ENCODE assay signal across 8 cellular contexts in genomic region chr1:37038079-37038702, GRCh38. TPM values are rescaled to one million over a fixed set of nuclear protein-coding genes. Genes with fewer than 3 reads are reported as not detected.
DNase-seq lines count a peak whose midpoint lies in the region; ATAC-seq, FAIRE-seq and TF ChIP-seq lines count a peak whose summit lies in the region.

No MANE protein-coding gene starts in this region.

- no peak for ATAC-seq in GM21367 (IDR thresholded peaks at IDR 0.05; ENCODE audit: unreplicated experiment)

- H3K27me3 ChIP-seq in SJCRH30: peaks cover 20% of the 10 kb centered on the region
- H3K27me3 ChIP-seq in keratinocyte (ENCODE audit: control insufficient read depth, extremely low read depth, insufficient read depth, low read length): peaks cover 52% of the 10 kb centered on the region

- H3K4me2 ChIP-seq in keratinocyte (ENCODE audit: control insufficient read depth, extremely low read depth, insufficient read depth, low read depth, low read length): no peak overlapping the region

- dilution Hi-C loops in keratinocyte (cut with MboI; ENCODE audit: extremely low pct_ligation_motif_present, low sequenced_read_pairs): no loop called here

- H3K9me3 ChIP-seq in SJCRH30 (replicated peaks) (no peaks in the 10 kb centered on the region), keratinocyte (ENCODE audit: control insufficient read depth, low read depth, low read length) (no peaks in the 10 kb centered on the region)

- H4K20me1 ChIP-seq in keratinocyte (ENCODE audit: control insufficient read depth, extremely low read depth, insufficient read depth, low read length): no peaks in the 10 kb centered on the region

- H3K4me1 ChIP-seq in SJCRH30 (no peaks in the 10 kb centered on the region), keratinocyte (ENCODE audit: control insufficient read depth, extremely low read depth, insufficient read depth, low read length) (no peaks in the 10 kb centered on the region)

- DNase-seq in D341Med (ENCODE audit: low spot score): peak; percentile 72
- peak; percentile 82 for DNase-seq in NCI-H1105 (lab: John Stamatoyannopoulos, UW)
- DNase-seq in SJCRH30: peak; percentile 11 to 33
- DNase-seq in keratinocyte (ENCODE audit: low read depth, low spot score): no peak
- DNase-seq in stimulated activated CD4-positive, alpha-beta T cell treated with anti-CD3 and anti-CD28 coated beads, Interleukin-4, amount 100 ng/mL, for 4 hours: no peak
- DNase-seq in stimulated activated CD4-positive, alpha-beta T cell treated with anti-CD3 and anti-CD28 coated beads, Interleukin-12 subunit alpha, Interleukin-12 subunit beta, amount 100 ng/mL, for 4 hours: no peak
- DNase-seq in stimulated activated CD4-positive, alpha-beta T cell treated with anti-CD3 and anti-CD28 coated beads, Interleukin-15, amount 100 ng/mL, for 24 hours: no peak

- H3K4me3 ChIP-seq in SJCRH30: no peak overlapping the region
- H3K4me3 ChIP-seq in keratinocyte (ENCODE audit: control insufficient read depth in 2 of 3, extremely low read depth in 1 of 3, insufficient read depth in 2 of 3, low read depth in 1 of 3, low read length in 3 of 3): no peak overlapping the region

- no peak overlapping the region for H3K27ac ChIP-seq in SJCRH30
- H3K27ac ChIP-seq in keratinocyte (ENCODE audit: control insufficient read depth, insufficient read depth, low read length): no peak overlapping the region

- H3K36me3 ChIP-seq in SJCRH30: no peaks in the 10 kb centered on the region
- no peaks in the 10 kb centered on the region for H3K36me3 ChIP-seq in keratinocyte (ENCODE audit: control insufficient read depth in 2 of 2, extremely low read depth in 1 of 2, insufficient read depth in 2 of 2, low read length in 2 of 2)

- H2AFZ ChIP-seq in keratinocyte (ENCODE audit: control insufficient read depth, low read length): no peak overlapping the region

- no peak for FAIRE-seq in keratinocyte (lab: Jason Lieb, UNC)

- no peaks in the 10 kb centered on the region for H3K9me1 ChIP-seq in keratinocyte (ENCODE audit: control insufficient read depth, extremely low read depth, insufficient read depth, low read length)

- H3K9ac ChIP-seq in keratinocyte (ENCODE audit: control insufficient read depth, extremely low read depth, insufficient read depth, low read length): no peak overlapping the region

- peak; percentile 15 to 65 (median 65) for TF ChIP-seq CTCF in keratinocyte (optimal IDR thresholded peaks at IDR 0.05 in 1 of 3, IDR thresholded peaks at IDR 0.05 in 1 of 3, conservative IDR thresholded peaks at IDR 0.05 in 1 of 3; ENCODE audit: extremely low read depth in 1 of 3, insufficient read depth in 2 of 3, low read length in 3 of 3)

- H3K79me2 ChIP-seq in keratinocyte (ENCODE audit: control insufficient read depth, insufficient read depth, low read length): no peaks in the 10 kb centered on the region

RNA-seq across cellular contexts. Expression of gene GRIK3, which starts 3.9 kb away (rescaled TPM):
- not detected in 2 replicates for total RNA-seq in SJCRH30 (2014; rRNA removed; shearing (Covaris generic))
- not detected in 3 replicates for polyA plus RNA-seq in keratinocyte
- polyA plus RNA-seq in keratinocyte (2011; ENCODE audit: low read depth): not detected
- polyA plus RNA-seq in keratinocyte (2011; cell fraction: cytosol; rRNA removed): not detected in 2 replicates
- polyA plus RNA-seq in keratinocyte (2011; cell fraction: nucleus; rRNA removed): not detected in 2 replicates
- not detected in 2 replicates for polyA plus RNA-seq in keratinocyte (2012; ENCODE audit: low replicate concordance)
- not detected in 3 replicates for polyA minus RNA-seq in keratinocyte
- polyA minus RNA-seq in keratinocyte (2011; cell fraction: cytosol; rRNA and poly(A)+ RNA removed): not detected
- polyA minus RNA-seq in keratinocyte (2011; cell fraction: nucleus; rRNA and poly(A)+ RNA removed): not detected in 2 replicates

Comparison
In these comparisons a context has a peak if more than half of its experiments do, and no peak if none do; other contexts are left out.
1. DNase-seq: peak in D341Med (single experiment), NCI-H1105 (single experiment) and SJCRH30 (2 of 2); none in keratinocyte (single experiment), stimulated activated CD4-positive, alpha-beta T cell treated with anti-CD3 and anti-CD28 coated beads, Interleukin-4, amount 100 ng/mL, for 4 hours (0 of 2), stimulated activated CD4-positive, alpha-beta T cell treated with anti-CD3 and anti-CD28 coated beads, Interleukin-12 subunit alpha, Interleukin-12 subunit beta, amount 100 ng/mL, for 4 hours (single experiment) and stimulated activated CD4-positive, alpha-beta T cell treated with anti-CD3 and anti-CD28 coated beads, Interleukin-15, amount 100 ng/mL, for 24 hours (single experiment).